ENCODE assay signal across 8 cellular contexts in genomic region chr6:34247481-34248197, GRCh38. TPM values are rescaled to one million over a fixed set of nuclear protein-coding genes. Genes with fewer than 3 reads are reported as not detected.
DNase-seq lines count a peak whose midpoint lies in the region; ATAC-seq and TF ChIP-seq lines count a peak whose summit lies in the region.

No MANE protein-coding gene starts in this region.

- H3K4me1 ChIP-seq in right cardiac atrium (ENCODE audit: control insufficient read depth, insufficient read depth, low read length), result peaks cover 2% of the 10 kb centered on the region
- H3K4me1 ChIP-seq in stomach, result peaks cover 28 to 62% (median 43%) of the 10 kb centered on the region in 4 donors
- peaks cover 16% of the 10 kb centered on the region; the same call in 1 of the 2 replicates for H3K4me1 ChIP-seq in SJCRH30

- H3K9me3 Mint-ChIP-seq in T-helper 2 cell treated with Interferon-gamma antibody and Interleukin-4, amounts not matched to agents 5 μg/mL and 100 μg/mL, for 36 hours, result no peaks in the 10 kb centered on the region

- no peak for TF ChIP-seq CTCF in WI38 (IDR thresholded peaks at IDR 0.05; ENCODE audit: low read depth, low read length)
- no peak for TF ChIP-seq CTCF in stomach (IDR thresholded peaks at IDR 0.05)

- intact Hi-C loops in right cardiac atrium (cut with DNase I) (loop anchor here (2.0 to 5.0 kb wide), 4 partner anchors 145 to 170 kb away; partner anchors contain the start of gene NUDT3 (in 2 of the 4)), stomach (cut with DNase I; ENCODE audit: low total_unique reads) (loop anchor here (5.0 kb wide), 1 partner anchor 165 kb away; no protein-coding TSS in a partner anchor)

- ATAC-seq in right cardiac atrium (no peak), HG03280 (IDR thresholded peaks at IDR 0.05; ENCODE audit: unreplicated experiment) (no peak), HG03565 (IDR thresholded peaks at IDR 0.05; ENCODE audit: unreplicated experiment) (no peak)

- 90% methylated on average over 6 of the region's 6 CpGs for WGBS in right cardiac atrium
- WGBS in stomach, 5 donors, result 59 to 81% (median 64%) methylated on average over 3 to 6 of the region's 6 CpGs

- H3K4me3 Mint-ChIP-seq in T-helper 2 cell treated with Interferon-gamma antibody and Interleukin-4, amounts not matched to agents 5 μg/mL and 100 μg/mL, for 36 hours, result peak overlapping the region; percentile 95

- H3K4me1 Mint-ChIP-seq in T-helper 2 cell treated with Interferon-gamma antibody and Interleukin-4, amounts not matched to agents 5 μg/mL and 100 μg/mL, for 36 hours (ENCODE audit: low read depth), result peaks cover 41% of the 10 kb centered on the region

- H3K36me3 ChIP-seq in stomach (peaks cover 0 to 21% (median 12%) of the 10 kb centered on the region in 4 donors), SJCRH30 (no peaks in the 10 kb centered on the region)

- H3K27me3 ChIP-seq in right cardiac atrium (ENCODE audit: control insufficient read depth, insufficient read depth), result no peaks in the 10 kb centered on the region
- H3K27me3 ChIP-seq in stomach, result no peaks in the 10 kb centered on the region
- no peaks in the 10 kb centered on the region for H3K27me3 ChIP-seq in SJCRH30

- TF ChIP-seq POLR2A in stomach (IDR thresholded peaks at IDR 0.05), result no peak

- H3K27ac Mint-ChIP-seq in T-helper 2 cell treated with Interferon-gamma antibody and Interleukin-4, amounts not matched to agents 5 μg/mL and 100 μg/mL, for 36 hours, result peak overlapping the region; percentile 97

- DNase-seq in T-helper 2 cell treated with Interferon-gamma antibody and Interleukin-4, amounts not matched to agents 5 μg/mL and 100 μg/mL, for 36 hours (ENCODE audit: low spot score), result no peak
- DNase-seq in T-helper 2 cell (no peak), right cardiac atrium (no peak), stomach (no peak), SJCRH30 (no peak)

- peaks cover 19% of the 10 kb centered on the region for H3K36me3 Mint-ChIP-seq in T-helper 2 cell treated with Interferon-gamma antibody and Interleukin-4, amounts not matched to agents 5 μg/mL and 100 μg/mL, for 36 hours (ENCODE audit: low read depth)

- H3K9me3 ChIP-seq in right cardiac atrium (ENCODE audit: control insufficient read depth, low read length) (no peaks in the 10 kb centered on the region), stomach (no peaks in the 10 kb centered on the region), SJCRH30 (replicated peaks) (no peaks in the 10 kb centered on the region)

- TF ChIP-seq EP300 in stomach (IDR thresholded peaks at IDR 0.05), result no peak

- peaks cover 3% of the 10 kb centered on the region for H3K27me3 Mint-ChIP-seq in T-helper 2 cell treated with Interferon-gamma antibody and Interleukin-4, amounts not matched to agents 5 μg/mL and 100 μg/mL, for 36 hours (ENCODE audit: low read depth)

- H3K27ac ChIP-seq in right cardiac atrium (ENCODE audit: low read length) (peak overlapping the region; percentile 81), stomach (peak overlapping the region; percentile 86 to 94 (median 89)), SJCRH30 (no peak overlapping the region)

- H3K4me3 ChIP-seq in WI38 (ENCODE audit: low read depth, low read length) (peak overlapping the region; percentile 84), right cardiac atrium (ENCODE audit: low read length) (no peak overlapping the region), stomach (peak overlapping the region in 3 of 4 donors; percentile 63 to 66 (median 66)), SJCRH30 (no peak overlapping the region)

RNA-seq across cellular contexts. Expression of gene SMIM29, which starts 1.2 kb away (rescaled TPM):
- total RNA-seq in right cardiac atrium (10 to 100 TPM; 17.0 to 25.5 (median 22.4) TPM), stomach (10 to 100 TPM in 2 of 5 donors, 1 to 10 TPM in 3; 2.8 to 49.1 (median 5.3) TPM)
- polyA plus RNA-seq in right cardiac atrium (34.8 TPM), stomach (10 to 100 TPM; 30.4 to 41.5 (median 32.1) TPM)
- total RNA-seq in SJCRH30 (2014; rRNA removed; shearing (Covaris generic)), result 3.1 and 3.2 TPM in 2 replicates

RNA-seq across cellular contexts. Expression of gene HMGA1, which starts 11.0 kb away (rescaled TPM):
- 10 to 100 TPM; 34.5 to 43.0 (median 39.0) TPM for total RNA-seq in right cardiac atrium
- 29.7 TPM for polyA plus RNA-seq in right cardiac atrium
- total RNA-seq in stomach, result 100 to 1,000 TPM in 1 of 5 donors, 10 to 100 TPM in 3, 1 to 10 TPM in 1; 9.3 to 106 (median 33.6) TPM
- polyA plus RNA-seq in stomach, result 100 to 1,000 TPM in 1 of 3 donors, 10 to 100 TPM in 2; 91.4 to 114 (median 92.6) TPM
- total RNA-seq in SJCRH30 (2014; rRNA removed; shearing (Covaris generic)), result 126 and 129 TPM in 2 replicates

Comparison
In these comparisons a context has a peak if more than half of its experiments do, and no peak if none do; other contexts are left out.
1. H3K4me3 ChIP-seq: peak in WI38 (single experiment) and stomach (3 of 4); none in right cardiac atrium (single experiment) and SJCRH30 (single experiment).